In genomic region chr6:27138837-27139752, GRCh38 we compare ENCODE assay signal across 8 cellular contexts.
DNase-seq lines count a peak whose midpoint lies in the region; ATAC-seq and TF ChIP-seq lines count a peak whose summit lies in the region.

No MANE protein-coding gene starts in this region.

- no peak for TF ChIP-seq CTCF in mammary epithelial cell (conservative IDR thresholded peaks at IDR 0.05 in 1 of 2, IDR thresholded peaks at IDR 0.05 in 1 of 2; ENCODE audit: extremely low read depth in 1 of 2, insufficient read depth in 1 of 2, low read depth in 1 of 2, low read length in 2 of 2)

- peak overlapping the region; percentile 93 for H3K4me2 ChIP-seq in BLaER1
- peak overlapping the region; percentile 60 for H3K4me2 ChIP-seq in mammary epithelial cell (ENCODE audit: insufficient read depth, low read depth, low read length)

- H4K20me1 ChIP-seq in BLaER1 (peaks cover 39% of the 10 kb centered on the region; the same call in 1 of the 2 replicates), mammary epithelial cell (ENCODE audit: insufficient read depth, low read length) (no peaks in the 10 kb centered on the region)

- H2AFZ ChIP-seq in mammary epithelial cell (ENCODE audit: low read depth, low read length): peak overlapping the region; percentile 84

- H3K27ac ChIP-seq in BLaER1 (peak overlapping the region; percentile 93), mammary epithelial cell (ENCODE audit: insufficient read depth, low read depth, low read length) (no peak overlapping the region)

- H3K27me3 ChIP-seq in BLaER1 (no peaks in the 10 kb centered on the region), mammary epithelial cell (ENCODE audit: insufficient read depth, low read length) (no peaks in the 10 kb centered on the region)

- H3K9ac ChIP-seq in BLaER1: peak overlapping the region; percentile 93
- H3K9ac ChIP-seq in mammary epithelial cell (ENCODE audit: insufficient read depth, low read length): no peak overlapping the region

- peaks cover 13% of the 10 kb centered on the region for H3K79me2 ChIP-seq in mammary epithelial cell (ENCODE audit: insufficient read depth, low read length)

- peaks cover 12% of the 10 kb centered on the region; the same call in 1 of the 2 replicates for H3K9me3 ChIP-seq in BLaER1
- no peaks in the 10 kb centered on the region for H3K9me3 ChIP-seq in mammary epithelial cell (replicated peaks; ENCODE audit: insufficient read depth, low read length)

- WGBS in mammary epithelial cell (ENCODE audit: low coverage, missing lambda C conversion rate): 35% methylated on average over 33 of the region's 36 CpGs

- H3K4me3 ChIP-seq in BLaER1 (peak overlapping the region; percentile 71), mammary epithelial cell (replicated peaks in 1 of 3; ENCODE audit: insufficient read depth in 1 of 3, low read depth in 2 of 3, low read length in 3 of 3) (peak overlapping the region; percentile 7 to 49 (median 39))

- in situ Hi-C loops in mammary epithelial cell (cut with MboI; ENCODE audit: low sequenced_read_pairs in 2 of 2): loop anchor here (25.0 kb wide), 4 partner anchors 802 to 1102 kb away; a partner anchor contains a TSS

- H3K36me3 ChIP-seq in BLaER1 (peaks cover 23% of the 10 kb centered on the region), mammary epithelial cell (ENCODE audit: insufficient read depth, low read length) (no peaks in the 10 kb centered on the region)

- DNase-seq in T-helper 22 cell (ENCODE audit: low read depth) (peak; percentile 35), mammary epithelial cell (no peak), kidney glomerular epithelial cell (lab: John Stamatoyannopoulos, UW) (peak; percentile 18), NCI-H1694 (lab: John Stamatoyannopoulos, UW) (no peak)
- DNase-seq in stimulated activated CD4-positive, alpha-beta T cell treated with anti-CD3 and anti-CD28 coated beads, Interleukin-4, amount 100 ng/mL, for 24 hours: peak; percentile 71

- ATAC-seq in GM19372 (IDR thresholded peaks at IDR 0.05; ENCODE audit: low read depth, unreplicated experiment) (peak; percentile 63), HG03520 (IDR thresholded peaks at IDR 0.05; ENCODE audit: unreplicated experiment) (peak; percentile 44)

- CTCF ChIA-PET in mammary epithelial cell (lab: Charles Lee; ENCODE audit: low non-redundant PET): no interaction called here

- dilution Hi-C loops in mammary epithelial cell (cut with HindIII; ENCODE audit: low sequenced_read_pairs): loop anchor here (25.0 kb wide), 2 partner anchors 748 to 952 kb away; a partner anchor contains a TSS

- peaks cover 60% of the 10 kb centered on the region for H3K4me1 ChIP-seq in BLaER1
- H3K4me1 ChIP-seq in mammary epithelial cell (ENCODE audit: insufficient read depth, low read length): peaks cover 3% of the 10 kb centered on the region

- intact Hi-C loops in mammary epithelial cell (cut with micrococcal nuclease): no loop called here

- no TSS peak for BruUV-seq in mammary epithelial cell (replicated peaks; lab: Mats Ljungman, UMichigan)

Comparison
In these comparisons a context has a peak if more than half of its experiments do, and no peak if none do; other contexts are left out.
1. DNase-seq: peak in T-helper 22 cell (single experiment), kidney glomerular epithelial cell (single experiment) and stimulated activated CD4-positive, alpha-beta T cell treated with anti-CD3 and anti-CD28 coated beads, Interleukin-4, amount 100 ng/mL, for 24 hours (single experiment); none in mammary epithelial cell (single experiment) and NCI-H1694 (single experiment).